12 cellular contexts compared by ENCODE assay signal in genomic region chr6:162123797-162124196, GRCh38.
DNase-seq lines count a peak whose midpoint lies in the region; ATAC-seq, FAIRE-seq and TF ChIP-seq lines count a peak whose summit lies in the region.
"Had no signal": no experiment of that assay in that cellular context is flagged by ENCODE, and none has a peak within 500 bp of the region (broad histone marks: within the 10 kb centered on the region; RNA-seq: fewer than 3 reads in every experiment).

No MANE protein-coding gene starts in this region.

- no peaks in the 10 kb centered on the region for H3K79me2 ChIP-seq in H9 (ENCODE audit: insufficient read depth, low read length)

- no peak overlapping the region for H2BK20ac ChIP-seq in H9 (ENCODE audit: low read depth, low read length, poor library complexity, severe bottlenecking)

- no peak overlapping the region for H3K18ac ChIP-seq in H9 (ENCODE audit: insufficient read length, low read depth, low read length)

- no peak overlapping the region for H3K23ac ChIP-seq in H9 (ENCODE audit: insufficient read length, low read depth, low read length)

- H2AK5ac ChIP-seq in H9 (ENCODE audit: insufficient read length, low read length) = no peak overlapping the region

- H3K79me1 ChIP-seq in H9 (ENCODE audit: insufficient read depth, low read depth, low read length, poor library complexity, severe bottlenecking) = no peaks in the 10 kb centered on the region

- no peak for DNase-seq in H9
- peak; percentile 23 for DNase-seq in RCC 7860 (ENCODE audit: low spot score)
- DNase-seq in iPS DF 4.7 (ENCODE audit: extremely low read depth, low spot score) = peak; percentile 28
- no peak for DNase-seq in GDM1 (lab: John Stamatoyannopoulos, UW)
- no peak for DNase-seq in germinal center (ENCODE audit: low spot score)
- DNase-seq: CD8-positive, alpha-beta T cell; stimulated activated CD4-positive, alpha-beta T cell treated with anti-CD3 and anti-CD28 coated beads, Interleukin-4, amount 100 ng/mL, for 1 hour; tibial artery had no signal

- TF ChIP-seq CTCF in 22Rv1 (IDR thresholded peaks at IDR 0.05) (peak; percentile 36), H9 (conservative IDR thresholded peaks at IDR 0.05) (peak; percentile 72)

- H2BK15ac ChIP-seq in H9 (ENCODE audit: low read depth, low read length) = no peak overlapping the region

- no peaks in the 10 kb centered on the region for H3K27me3 Mint-ChIP-seq in H9 (ENCODE audit: low read depth)

- H3K27ac ChIP-seq in 22Rv1 (no peak overlapping the region), H9 (ENCODE audit: insufficient read length, low read depth, low read length) (no peak overlapping the region)
- H3K27ac ChIP-seq: tibial artery had no signal

- H2BK120ac ChIP-seq in H9 (ENCODE audit: low read depth, low read length, poor library complexity, severe bottlenecking) = no peak overlapping the region

- H2AFZ ChIP-seq in H9 (ENCODE audit: low read length) = no peak overlapping the region

- no peak overlapping the region for H2BK5ac ChIP-seq in H9 (ENCODE audit: insufficient read length, low read length)

- no peak overlapping the region for H3K4ac ChIP-seq in H9 (ENCODE audit: low read depth, low read length)

- no peak overlapping the region for H3T11ph ChIP-seq in H9 (ENCODE audit: low read length)

- H3K14ac ChIP-seq in H9 (ENCODE audit: insufficient read depth, low read length) = no peak overlapping the region

- no peaks in the 10 kb centered on the region for H3K9me3 Mint-ChIP-seq in H9

- ATAC-seq in GM18498 (IDR thresholded peaks at IDR 0.05; ENCODE audit: unreplicated experiment) = no peak
- no peak for ATAC-seq in HG03460 (IDR thresholded peaks at IDR 0.05; ENCODE audit: unreplicated experiment)
- ATAC-seq: activated naive CD4-positive, alpha-beta T cell treated with anti-CD3 and anti-CD28 coated beads, Interleukin-2, amount 50 U/mL, for 72 hours; CD8-positive, alpha-beta T cell had no signal

- no peak overlapping the region for H3K9ac ChIP-seq in H9 (ENCODE audit: extremely low read depth, insufficient read length, low read length)

- H2BK12ac ChIP-seq in H9 (ENCODE audit: insufficient read length, low read depth, low read length) = no peak overlapping the region

- no peak overlapping the region; a peak in 1 of 7 replicates for H3K27ac Mint-ChIP-seq in H9
- H3K27ac Mint-ChIP-seq: activated naive CD4-positive, alpha-beta T cell treated with anti-CD3 and anti-CD28 coated beads, Interleukin-2, amount 50 U/mL, for 72 hours; CD8-positive, alpha-beta T cell had no signal

- H4K91ac ChIP-seq in H9 (ENCODE audit: insufficient read length, low read depth, low read length) = no peak overlapping the region

- H4K8ac ChIP-seq in H9 (replicated peaks; ENCODE audit: insufficient read length, low read depth, low read length) = no peak overlapping the region

- H3K27me3 ChIP-seq in H9 (ENCODE audit: insufficient read depth, low read length) = no peaks in the 10 kb centered on the region
- H3K27me3 ChIP-seq: tibial artery had no signal

- no peak overlapping the region for H3K4me2 ChIP-seq in H9 (ENCODE audit: insufficient read depth, insufficient read length, low read length)

- H3K4me1 Mint-ChIP-seq in H9 = peaks cover 8 to 9% of the 10 kb centered on the region in 2 experiments

- H3K36me3 Mint-ChIP-seq in H9 (ENCODE audit: insufficient read depth in 1 of 3, low read depth in 3 of 3) = no peaks in the 10 kb centered on the region
- H3K36me3 Mint-ChIP-seq: activated naive CD4-positive, alpha-beta T cell treated with anti-CD3 and anti-CD28 coated beads, Interleukin-2, amount 50 U/mL, for 72 hours; CD8-positive, alpha-beta T cell had no signal

- H4K20me1 ChIP-seq in H9 (ENCODE audit: control insufficient read depth, insufficient read depth, insufficient read length) = no peaks in the 10 kb centered on the region

- H3K9me3 ChIP-seq in H9 (ENCODE audit: control insufficient read depth, low read depth, low read length) = no peaks in the 10 kb centered on the region
- H3K9me3 ChIP-seq: tibial artery had no signal

- H3K4me1 ChIP-seq in H9 (ENCODE audit: insufficient read depth, low read length) = no peaks in the 10 kb centered on the region
- H3K4me1 ChIP-seq: tibial artery had no signal

- WGBS in H9 (ENCODE audit: extremely low coverage, insufficient read length, low lambda C conversion rate) = no CpG with 5 or more reads among the region's 3 CpGs

- H3K4me3 Mint-ChIP-seq in H9 = no peak overlapping the region
- H3K4me3 Mint-ChIP-seq: CD8-positive, alpha-beta T cell had no signal

- no peak overlapping the region for H4K5ac ChIP-seq in H9 (ENCODE audit: insufficient read length, low read depth, low read length)

- H3K23me2 ChIP-seq in H9 (ENCODE audit: insufficient read length, low read depth, low read length, poor library complexity, severe bottlenecking) = no peaks in the 10 kb centered on the region

- H3K56ac ChIP-seq in H9 (ENCODE audit: insufficient read length, low read depth, low read length) = no peak overlapping the region

- no peak for FAIRE-seq in RCC 7860 (lab: Jason Lieb, UNC)

Comparison
In these comparisons a context has a peak if more than half of its experiments do, and no peak if none do; other contexts are left out.
1. DNase-seq: peak in RCC 7860 (single experiment) and iPS DF 4.7 (single experiment); none in H9 (single experiment), GDM1 (single experiment) and germinal center (single experiment).